ENCODE assay signal across 10 cellular contexts in the genomic region with DNA sequence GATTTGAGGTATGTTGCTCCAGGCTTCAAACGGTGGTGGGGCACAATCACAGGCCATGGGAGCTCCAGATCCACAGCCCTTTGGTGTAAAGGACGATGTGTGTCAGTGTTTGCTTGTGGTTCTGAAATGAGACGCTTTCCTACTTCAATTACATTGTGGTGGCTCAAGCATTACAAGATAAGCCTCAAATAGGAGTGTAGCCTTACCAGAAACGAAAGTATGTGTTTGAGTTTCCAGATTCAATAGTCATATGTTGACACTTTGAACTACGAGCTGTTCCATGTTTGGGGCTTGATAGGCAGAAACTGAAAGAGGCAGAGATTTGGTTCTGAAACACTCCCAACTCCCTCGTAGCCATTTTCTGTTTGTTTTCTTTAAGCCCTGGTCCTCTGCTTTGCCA.
A peak's percentile ranks its signal among the peaks of the same experiment; 100 is the strongest.
DNase-seq lines count a peak whose midpoint lies in the region; ATAC-seq, FAIRE-seq and TF ChIP-seq lines count a peak whose summit lies in the region.
"Had no signal": no experiment of that assay in that cellular context is flagged by ENCODE, and none has a peak within 500 bp of the region (broad histone marks: within the 10 kb centered on the region; RNA-seq: fewer than 3 reads in every experiment).

No MANE protein-coding gene starts in this region.

- no peak for FAIRE-seq in astrocyte (lab: Jason Lieb, UNC)

- no peak overlapping the region for H3K9ac ChIP-seq in astrocyte (ENCODE audit: low read length)
- H3K9ac ChIP-seq: parathyroid adenoma had no signal

- intact Hi-C loops in cardiac septum (cut with DNase I) (no loop called here), left ventricle myocardium inferior (cut with micrococcal nuclease) (no loop called here)

- no peak overlapping the region for H3K27ac ChIP-seq in astrocyte (ENCODE audit: low read depth, low read length)
- H3K27ac ChIP-seq in right atrium auricular region, result no peak overlapping the region
- no peak overlapping the region for H3K27ac ChIP-seq in left ventricle myocardium inferior (replicated peaks)
- H3K27ac ChIP-seq: parathyroid adenoma had no signal

- H3K79me2 ChIP-seq in astrocyte (ENCODE audit: insufficient read depth, low read length), result no peaks in the 10 kb centered on the region
- H3K79me2 ChIP-seq: parathyroid adenoma had no signal

- no peaks in the 10 kb centered on the region for H4K20me1 ChIP-seq in astrocyte (ENCODE audit: insufficient read depth, low read length)

- H3K27me3 Mint-ChIP-seq in astrocyte (ENCODE audit: low read depth, unreplicated experiment), result peaks cover 45% of the 10 kb centered on the region

- H3K36me3 ChIP-seq in astrocyte (ENCODE audit: insufficient read depth, low read length) (no peaks in the 10 kb centered on the region), right atrium auricular region (no peaks in the 10 kb centered on the region), left ventricle myocardium inferior (no peaks in the 10 kb centered on the region)

- no peak overlapping the region for H3K4me3 Mint-ChIP-seq in astrocyte (ENCODE audit: unreplicated experiment)
- H3K4me3 Mint-ChIP-seq: activated B cell treated with CpG ODN at 0.5 μM for 24 hours had no signal

- H3K36me3 Mint-ChIP-seq in astrocyte (ENCODE audit: low read depth, unreplicated experiment), result peaks cover 4% of the 10 kb centered on the region

- peaks cover 15% of the 10 kb centered on the region for H3K9me3 Mint-ChIP-seq in astrocyte (ENCODE audit: unreplicated experiment)
- H3K9me3 Mint-ChIP-seq: activated B cell treated with CpG ODN at 0.5 μM for 24 hours had no signal

- DNase-seq in GM12864 (ENCODE audit: low read depth), result peak; percentile 27
- peak; percentile 62 for DNase-seq in GM19240 (ENCODE audit: insufficient read length, low spot score)
- peak; percentile 18 for DNase-seq in astrocyte (ENCODE audit: low read depth)
- no peak for DNase-seq in C1 segment of cervical spinal cord (lab: John Stamatoyannopoulos, UW)
- DNase-seq in cardiac septum (ENCODE audit: low spot score), result no peak
- DNase-seq in right atrium auricular region (ENCODE audit: low spot score), result no peak
- no peak for DNase-seq in left ventricle myocardium inferior
- DNase-seq: activated B cell treated with CpG ODN at 0.5 μM for 24 hours had no signal

- H3K27me3 ChIP-seq in astrocyte (ENCODE audit: insufficient read depth, low read length), result peaks cover 11% of the 10 kb centered on the region
- H3K27me3 ChIP-seq in right atrium auricular region, result no peaks in the 10 kb centered on the region
- H3K27me3 ChIP-seq in left ventricle myocardium inferior (ENCODE audit: low read depth), result no peaks in the 10 kb centered on the region

- no peak overlapping the region for H3K4me2 ChIP-seq in astrocyte (ENCODE audit: low read length)

- H3K4me1 ChIP-seq in astrocyte (ENCODE audit: insufficient read depth, low read length) (no peaks in the 10 kb centered on the region), right atrium auricular region (peaks cover 0 to 12% of the 10 kb centered on the region in 2 donors), left ventricle myocardium inferior (peaks cover 15% of the 10 kb centered on the region)
- H3K4me1 ChIP-seq: parathyroid adenoma had no signal

- H3K27ac Mint-ChIP-seq in astrocyte (ENCODE audit: unreplicated experiment), result no peak overlapping the region
- H3K27ac Mint-ChIP-seq: activated B cell treated with CpG ODN at 0.5 μM for 24 hours had no signal

- peak; percentile 73 for ATAC-seq in HG03175 (IDR thresholded peaks at IDR 0.05; ENCODE audit: unreplicated experiment)

- H2AFZ ChIP-seq in astrocyte (ENCODE audit: low read depth, low read length), result no peak overlapping the region
- H2AFZ ChIP-seq: parathyroid adenoma had no signal

- H3K4me3 ChIP-seq in GM12864 (ENCODE audit: low read depth, low read length), result no peak overlapping the region
- no peak overlapping the region for H3K4me3 ChIP-seq in astrocyte (ENCODE audit: insufficient read depth, low read depth, low read length)
- H3K4me3 ChIP-seq in right atrium auricular region, result no peak overlapping the region
- no peak overlapping the region for H3K4me3 ChIP-seq in left ventricle myocardium inferior

- peaks cover 2% of the 10 kb centered on the region for H3K9me3 ChIP-seq in astrocyte (ENCODE audit: insufficient read depth, low read depth, low read length)
- no peaks in the 10 kb centered on the region for H3K9me3 ChIP-seq in right atrium auricular region
- H3K9me3 ChIP-seq in left ventricle myocardium inferior (replicated peaks), result peaks cover 3% of the 10 kb centered on the region

- TF ChIP-seq CTCF in GM12864 (IDR thresholded peaks at IDR 0.05; ENCODE audit: low read depth, low read length, missing control alignments), result no peak
- TF ChIP-seq CTCF in astrocyte (IDR thresholded peaks at IDR 0.05; ENCODE audit: insufficient read depth, low read depth, low read length), result no peak
- no peak for TF ChIP-seq CTCF in right atrium auricular region (IDR thresholded peaks at IDR 0.05)
- TF ChIP-seq CTCF in left ventricle myocardium inferior (IDR thresholded peaks at IDR 0.05; ENCODE audit: borderline replicate concordance), result no peak

- H3K4me1 Mint-ChIP-seq in astrocyte (ENCODE audit: low read depth, unreplicated experiment), result no peaks in the 10 kb centered on the region

Comparison
In these comparisons a context has a peak if more than half of its experiments do, and no peak if none do; other contexts are left out.
1. DNase-seq: peak in GM12864 (single experiment), GM19240 (single experiment) and astrocyte (single experiment); none in C1 segment of cervical spinal cord (0 of 14), cardiac septum (single experiment), right atrium auricular region (single experiment) and left ventricle myocardium inferior (single experiment).